ENCODE assay signal across 1 cellular context in the genomic region with DNA sequence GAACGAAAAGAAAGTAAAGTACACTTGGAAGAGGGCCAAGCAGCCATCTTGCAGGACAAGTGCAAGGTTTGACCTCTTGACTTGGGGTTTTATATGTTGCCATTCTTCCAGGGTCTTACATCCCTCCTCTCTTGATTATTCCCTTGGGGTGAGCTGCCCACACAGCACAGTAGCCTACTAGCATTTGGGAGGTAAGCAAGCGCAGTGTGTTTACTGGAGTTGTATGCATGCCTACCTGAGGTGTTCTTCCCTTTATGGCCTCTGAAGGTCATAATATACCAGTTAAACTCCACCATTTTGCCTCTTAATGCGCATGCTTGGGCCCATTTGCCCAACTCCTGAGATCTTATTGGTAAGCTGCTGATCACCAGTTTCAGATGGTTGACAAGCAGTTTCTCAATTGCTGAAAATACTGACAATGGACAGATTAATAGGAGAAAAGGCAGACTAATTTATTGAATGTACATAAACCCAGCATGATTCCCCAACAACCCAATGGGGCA.
TF ChIP-seq lines count a peak whose summit lies in the region.

No MANE protein-coding gene starts in this region.

TF ChIP-seq in GM23338, 12 proteins besides CTCF, POLR2A, EP300 and RAD21 (continued from another document):
- TF ChIP-seq, protein P1, sequence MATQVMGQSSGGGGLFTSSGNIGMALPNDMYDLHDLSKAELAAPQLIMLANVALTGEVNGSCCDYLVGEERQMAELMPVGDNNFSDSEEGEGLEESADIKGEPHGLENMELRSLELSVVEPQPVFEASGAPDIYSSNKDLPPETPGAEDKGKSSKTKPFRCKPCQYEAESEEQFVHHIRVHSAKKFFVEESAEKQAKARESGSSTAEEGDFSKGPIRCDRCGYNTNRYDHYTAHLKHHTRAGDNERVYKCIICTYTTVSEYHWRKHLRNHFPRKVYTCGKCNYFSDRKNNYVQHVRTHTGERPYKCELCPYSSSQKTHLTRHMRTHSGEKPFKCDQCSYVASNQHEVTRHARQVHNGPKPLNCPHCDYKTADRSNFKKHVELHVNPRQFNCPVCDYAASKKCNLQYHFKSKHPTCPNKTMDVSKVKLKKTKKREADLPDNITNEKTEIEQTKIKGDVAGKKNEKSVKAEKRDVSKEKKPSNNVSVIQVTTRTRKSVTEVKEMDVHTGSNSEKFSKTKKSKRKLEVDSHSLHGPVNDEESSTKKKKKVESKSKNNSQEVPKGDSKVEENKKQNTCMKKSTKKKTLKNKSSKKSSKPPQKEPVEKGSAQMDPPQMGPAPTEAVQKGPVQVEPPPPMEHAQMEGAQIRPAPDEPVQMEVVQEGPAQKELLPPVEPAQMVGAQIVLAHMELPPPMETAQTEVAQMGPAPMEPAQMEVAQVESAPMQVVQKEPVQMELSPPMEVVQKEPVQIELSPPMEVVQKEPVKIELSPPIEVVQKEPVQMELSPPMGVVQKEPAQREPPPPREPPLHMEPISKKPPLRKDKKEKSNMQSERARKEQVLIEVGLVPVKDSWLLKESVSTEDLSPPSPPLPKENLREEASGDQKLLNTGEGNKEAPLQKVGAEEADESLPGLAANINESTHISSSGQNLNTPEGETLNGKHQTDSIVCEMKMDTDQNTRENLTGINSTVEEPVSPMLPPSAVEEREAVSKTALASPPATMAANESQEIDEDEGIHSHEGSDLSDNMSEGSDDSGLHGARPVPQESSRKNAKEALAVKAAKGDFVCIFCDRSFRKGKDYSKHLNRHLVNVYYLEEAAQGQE (IDR thresholded peaks at IDR 0.05; ENCODE audit: unreplicated experiment): no peak
- TF ChIP-seq ZNF114 (CRISPR knock-in tag; IDR thresholded peaks at IDR 0.05): no peak
- no peak for TF ChIP-seq STAT1 (IDR thresholded peaks at IDR 0.05; ENCODE audit: unreplicated experiment)
TF ChIP-seq in GM23338: peak in this region for 0.
